Comparison of ENCODE assay signal across 8 cellular contexts in genomic region chr11:59754859-59755700, GRCh38. TPM values are rescaled to one million over a fixed set of nuclear protein-coding genes. Genes with fewer than 3 reads are reported as not detected.
DNase-seq lines count a peak whose midpoint lies in the region; ATAC-seq and TF ChIP-seq lines count a peak whose summit lies in the region.

TSS of gene STX3 (plus strand) at chr11:59755376. CDS start at chr11:59755606, 230 bp downstream.

- peak; percentile 87 for ATAC-seq in activated naive CD8-positive, alpha-beta T cell treated with anti-CD3 and anti-CD28 coated beads, Interleukin-2, amount 10 ng/mL, durations not matched to agents 7 days and 5 days (ENCODE audit: low read depth)

- H3K9me3 ChIP-seq in GM23248 (ENCODE audit: low read depth) (no peaks in the 10 kb centered on the region), ovary (no peaks in the 10 kb centered on the region), testis (no peaks in the 10 kb centered on the region)

- POLR2A ChIA-PET in activated naive CD8-positive, alpha-beta T cell treated with anti-CD3 and anti-CD28 coated beads, Interleukin-2, amount 10 ng/mL, durations not matched to agents 7 days and 5 days (lab: Charles Lee): interaction anchor here (0.6 to 5.6 kb wide), 14 partner anchors 14 to 1179 kb away, joined by 3 to 102 read pairs (median 12); partner anchors contain the start of genes LPXN, MRPL16, OSBP and PATL1

- H3K27me3 ChIP-seq in GM23248 (replicated peaks; ENCODE audit: insufficient read depth) (no peaks in the 10 kb centered on the region), ovary (no peaks in the 10 kb centered on the region), testis (no peaks in the 10 kb centered on the region)

- H3K4me2 ChIP-seq in GM23248 (ENCODE audit: unreplicated experiment): peak within 1 kb of the TSS; percentile 99

- peaks cover 40% of the 10 kb centered on the region for H3K4me1 Mint-ChIP-seq in activated naive CD8-positive, alpha-beta T cell treated with anti-CD3 and anti-CD28 coated beads, Interleukin-2, amount 10 ng/mL, durations not matched to agents 7 days and 5 days
- peaks cover 12% of the 10 kb centered on the region for H3K4me1 Mint-ChIP-seq in glutamatergic neuron (ENCODE audit: low read depth, unreplicated experiment)

- H3K79me2 ChIP-seq in GM23248 (ENCODE audit: insufficient read depth): peaks cover 29% of the 10 kb centered on the region

- H3K4me1 ChIP-seq in GM23248 (ENCODE audit: insufficient read depth) (0 out of 2 replicates have a peak, but pooled peaks cover 12% of the 10 kb centered on the region), ovary (ENCODE audit: insufficient read depth) (peaks cover 6% of the 10 kb centered on the region), testis (peaks cover 8% of the 10 kb centered on the region)

- no peaks in the 10 kb centered on the region for H4K20me1 ChIP-seq in GM23248 (ENCODE audit: insufficient read depth)

- in situ Hi-C loops in GM23248 (cut with MboI): loop anchor here (10.0 kb wide), 1 partner anchor 50 kb away; no protein-coding TSS in a partner anchor

- TF ChIP-seq CTCF in LNCaP clone FGC (IDR thresholded peaks at IDR 0.05; ENCODE audit: control insufficient read depth, extremely low read depth, insufficient read depth) (peak; percentile 25; the same call in 1 of the 2 replicates), glutamatergic neuron (IDR thresholded peaks at IDR 0.05; ENCODE audit: partially characterized antibody, unreplicated experiment) (no peak), ovary (IDR thresholded peaks at IDR 0.05) (no peak), testis (IDR thresholded peaks at IDR 0.05) (peak in 1 of 3 experiments; percentile 16)

- intact Hi-C loops in ovary (cut with DNase I): loop anchor here (2.0 to 10.0 kb wide), 3 partner anchors 47 to 50 kb away; no protein-coding TSS in a partner anchor
- intact Hi-C loops in testis (cut with DNase I; ENCODE audit: low total_unique reads): loop anchor here (5.0 kb wide), 1 partner anchor 47 kb away; no protein-coding TSS in a partner anchor

- H3K27ac Mint-ChIP-seq in activated naive CD8-positive, alpha-beta T cell treated with anti-CD3 and anti-CD28 coated beads, Interleukin-2, amount 10 ng/mL, durations not matched to agents 7 days and 5 days: peak within 1 kb of the TSS; percentile 96
- H3K27ac Mint-ChIP-seq in glutamatergic neuron (ENCODE audit: unreplicated experiment): peak within 1 kb of the TSS; percentile 92

- no peak for TF ChIP-seq EP300 in ovary (IDR thresholded peaks at IDR 0.05)

- H3K9me2 ChIP-seq in GM23248 (ENCODE audit: insufficient read depth): no peaks in the 10 kb centered on the region

- peak within 1 kb of the TSS; percentile 83 for H3K9ac ChIP-seq in GM23248

- H3K36me3 ChIP-seq in GM23248 (ENCODE audit: low read depth) (no peaks in the 10 kb centered on the region), ovary (no peaks in the 10 kb centered on the region), testis (ENCODE audit: low read depth, missing control alignments) (no peaks in the 10 kb centered on the region)

- peak within 1 kb of the TSS; percentile 100 for H3K4me3 Mint-ChIP-seq in activated naive CD8-positive, alpha-beta T cell treated with anti-CD3 and anti-CD28 coated beads, Interleukin-2, amount 10 ng/mL, durations not matched to agents 7 days and 5 days
- peak within 1 kb of the TSS; percentile 100 for H3K4me3 Mint-ChIP-seq in glutamatergic neuron (ENCODE audit: unreplicated experiment)

- WGBS in GM23248 (ENCODE audit: low coverage in 1 of 2, low lambda C conversion rate in 2 of 2, missing lambda C conversion rate in 2 of 2), 2 experiments: 1% methylated on average over 31 to 49 of the region's 80 CpGs
- 0% methylated on average over 54 to 80 of the region's 80 CpGs for WGBS in ovary, 3 donors
- WGBS in testis, 2 donors: 1% methylated on average over 18 to 80 of the region's 80 CpGs

- H3K9me3 Mint-ChIP-seq in activated naive CD8-positive, alpha-beta T cell treated with anti-CD3 and anti-CD28 coated beads, Interleukin-2, amount 10 ng/mL, durations not matched to agents 7 days and 5 days: no peaks in the 10 kb centered on the region
- peaks cover 9% of the 10 kb centered on the region for H3K9me3 Mint-ChIP-seq in glutamatergic neuron (ENCODE audit: unreplicated experiment)

- peaks cover 29% of the 10 kb centered on the region for H3K36me3 Mint-ChIP-seq in activated naive CD8-positive, alpha-beta T cell treated with anti-CD3 and anti-CD28 coated beads, Interleukin-2, amount 10 ng/mL, durations not matched to agents 7 days and 5 days
- no peaks in the 10 kb centered on the region for H3K36me3 Mint-ChIP-seq in glutamatergic neuron (ENCODE audit: unreplicated experiment)

- H3K4me3 ChIP-seq in GM23248: peak within 1 kb of the TSS; percentile 91
- peak within 1 kb of the TSS; percentile 80 for H3K4me3 ChIP-seq in LNCaP clone FGC (ENCODE audit: low read depth, low read length)
- H3K4me3 ChIP-seq in ovary: peak within 1 kb of the TSS; percentile 73
- peak within 1 kb of the TSS; percentile 89 to 92 for H3K4me3 ChIP-seq in testis

- TF ChIP-seq POLR2A in ovary (IDR thresholded peaks at IDR 0.05): peak; percentile 19
- TF ChIP-seq POLR2A in testis (IDR thresholded peaks at IDR 0.05): no peak

- H3K27me3 Mint-ChIP-seq in activated naive CD8-positive, alpha-beta T cell treated with anti-CD3 and anti-CD28 coated beads, Interleukin-2, amount 10 ng/mL, durations not matched to agents 7 days and 5 days: peaks cover 1% of the 10 kb centered on the region
- H3K27me3 Mint-ChIP-seq in glutamatergic neuron (ENCODE audit: unreplicated experiment): peaks cover 15% of the 10 kb centered on the region

- DNase-seq in DMS53 treated with DMSO at 0.1 percent for 48 hours (lab: John Stamatoyannopoulos, UW; ENCODE audit: unreplicated experiment): peak; percentile 55
- DNase-seq in GM23248: peak; percentile 76
- DNase-seq in LNCaP clone FGC (ENCODE audit: low read depth): no peak
- DNase-seq in SKM-1 treated with dmso at 0.1 percent for 144 hours (lab: John Stamatoyannopoulos, UW; ENCODE audit: unreplicated experiment): peak; percentile 54
- DNase-seq in activated naive CD8-positive, alpha-beta T cell treated with anti-CD3 and anti-CD28 coated beads, Interleukin-2, amount 10 ng/mL, durations not matched to agents 7 days and 5 days: peak; percentile 87
- peak; percentile 76 for DNase-seq in glutamatergic neuron
- peak; percentile 65 to 83 (median 66) for DNase-seq in ovary
- peak; percentile 77 for DNase-seq in testis

- peak within 1 kb of the TSS; percentile 64 for H3K27ac ChIP-seq in GM23248
- peak within 1 kb of the TSS; percentile 85 to 95 for H3K27ac ChIP-seq in ovary
- H3K27ac ChIP-seq in testis: peak within 1 kb of the TSS; percentile 87 to 92

- peak within 1 kb of the TSS; percentile 93 for H2AFZ ChIP-seq in GM23248

- H3F3A ChIP-seq in GM23248 (ENCODE audit: insufficient read depth): peaks cover 11% of the 10 kb centered on the region; the same call in 1 of the 2 replicates

RNA-seq across cellular contexts. Expression of gene STX3, which starts in this region (rescaled TPM):
- total RNA-seq in GM23248 (2014; rRNA removed; shearing (Covaris generic)): 9.3 and 10.5 TPM in 2 replicates
- polyA plus RNA-seq in GM23248 (2016; fragmentation: Nextera tagmentation; extraction: Ambion mirVana) (5.6 and 6.3 TPM in 2 replicates), ovary (10 to 100 TPM; 13.3 to 23.1 TPM), testis (ENCODE audit: insufficient read depth, low read depth, low replicate concordance) (25.3 TPM)
- 10 to 100 TPM; 73.7 to 79.2 TPM for total RNA-seq in activated naive CD8-positive, alpha-beta T cell treated with anti-CD3 and anti-CD28 coated beads, Interleukin-2, amount 10 ng/mL, durations not matched to agents 7 days and 5 days
- total RNA-seq in glutamatergic neuron (ENCODE audit: unreplicated experiment) (42.1 TPM), ovary (10 to 100 TPM; 14.6 to 29.4 (median 16.2) TPM), testis (100 to 1,000 TPM in 1 of 2 donors, 10 to 100 TPM in 1; 94.3 to 103 TPM)
